1 cellular context compared by ENCODE assay signal in genomic region chr1:155167166-155168104, GRCh38.
TF ChIP-seq lines count a peak whose summit lies in the region.

No MANE protein-coding gene starts in this region.

TF ChIP-seq in H1, 55 proteins besides CTCF, POLR2A, EP300 and RAD21:
- TF ChIP-seq CBX8 (IDR thresholded peaks at IDR 0.05; ENCODE audit: borderline replicate concordance, low read depth, low read length) (no peak), RBBP5 (IDR thresholded peaks at IDR 0.05; ENCODE audit: borderline replicate concordance, low read depth, low read length) (0 out of 2 replicates have a peak, but pooled peaks have one; percentile 21), CTBP2 (IDR thresholded peaks at IDR 0.05; ENCODE audit: borderline replicate concordance, insufficient read depth, insufficient read length, low read length) (no peak), NRF1 (IDR thresholded peaks at IDR 0.05; ENCODE audit: low read depth, low read length) (no peak), SRF (IDR thresholded peaks at IDR 0.05; ENCODE audit: low read depth, low read length) (no peak), CBX5 (IDR thresholded peaks at IDR 0.05; ENCODE audit: low read depth, low read length) (no peak), KDM4A (IDR thresholded peaks at IDR 0.05; ENCODE audit: low read depth, low read length, severe bottlenecking) (peak; percentile 70), BRCA1 (IDR thresholded peaks at IDR 0.05; ENCODE audit: low read depth, low read length) (no peak), CREB1 (IDR thresholded peaks at IDR 0.05) (peak; percentile 37; the same call in 1 of the 2 replicates), HDAC2 (IDR thresholded peaks at IDR 0.05; ENCODE audit: borderline replicate concordance in 1 of 2, low read depth in 2 of 2, low read length in 2 of 2) (peak in 1 of 2 experiments; percentile 37; a peak in 1 of 4 replicates), TBP (IDR thresholded peaks at IDR 0.05; ENCODE audit: low read depth, low read length) (peak; percentile 7; the same call in 1 of the 2 replicates), SIX5 (IDR thresholded peaks at IDR 0.05; ENCODE audit: low read depth, low read length) (no peak), YY1 (IDR thresholded peaks at IDR 0.05; ENCODE audit: low read depth, low read length) (no peak), SAP30 (IDR thresholded peaks at IDR 0.05; ENCODE audit: insufficient read depth, insufficient replicate concordance, low read length) (peak; percentile 51), SIN3A (conservative IDR thresholded peaks at IDR 0.05 in 1 of 2, IDR thresholded peaks at IDR 0.05 in 1 of 2; ENCODE audit: low read depth in 1 of 2, low read length in 2 of 2) (peak in 1 of 2 experiments; percentile 19; a peak in 2 of 4 replicates), ASH2L (IDR thresholded peaks at IDR 0.05; ENCODE audit: low read length) (peak; percentile 28)
